ENCODE assay signal across 12 cellular contexts in the genomic region with DNA sequence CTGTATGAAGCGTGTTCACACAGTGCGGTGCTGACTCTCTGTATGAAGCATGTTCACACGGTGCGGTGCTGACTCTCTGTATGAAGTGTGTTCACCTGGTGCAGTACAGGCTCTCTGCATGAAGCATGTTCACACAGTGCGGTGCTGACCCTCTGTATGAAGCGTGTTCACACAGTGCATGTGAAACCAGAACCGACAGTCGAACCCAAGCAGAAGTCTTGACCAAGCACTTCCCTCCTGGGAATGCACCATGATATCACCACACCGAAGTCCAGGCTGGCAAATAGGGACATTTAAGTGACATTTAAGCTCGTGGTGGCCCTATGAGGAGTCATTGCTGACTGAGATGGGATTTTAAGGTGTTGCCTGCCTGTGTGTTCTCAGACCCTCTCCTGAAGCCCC. TPM values are rescaled to one million over a fixed set of nuclear protein-coding genes. Genes with fewer than 3 reads are reported as not detected.
DNase-seq lines count a peak whose midpoint lies in the region; ATAC-seq, FAIRE-seq and TF ChIP-seq lines count a peak whose summit lies in the region.
"Had no signal": no experiment of that assay in that cellular context is flagged by ENCODE, and none has a peak within 500 bp of the region (broad histone marks: within the 10 kb centered on the region; RNA-seq: fewer than 3 reads in every experiment).

No MANE protein-coding gene starts in this region.

- peaks cover 86% of the 10 kb centered on the region for H3K4me1 ChIP-seq in HepG2 (ENCODE audit: insufficient read depth, low read length)
- peaks cover 0 to 19% (median 0%) of the 10 kb centered on the region in 4 donors for H3K4me1 ChIP-seq in right lobe of liver
- peaks cover 14 to 32% (median 27%) of the 10 kb centered on the region in 4 donors for H3K4me1 ChIP-seq in esophagus muscularis mucosa
- peaks cover 19% of the 10 kb centered on the region for H3K4me1 ChIP-seq in thymus (ENCODE audit: control insufficient read depth, insufficient read depth, low read length)

- H3K27ac ChIP-seq in HepG2 (ENCODE audit: extremely low read length, insufficient read depth, low read length) (no peak overlapping the region), right lobe of liver (peak overlapping the region in 1 of 3 donors; percentile 43), esophagus muscularis mucosa (replicated peaks in 1 of 4) (peak overlapping the region in 1 of 4 donors; percentile 62), thymus (ENCODE audit: low read depth) (peak overlapping the region; percentile 46)

- peak overlapping the region; percentile 21 for H3K4me3 Mint-ChIP-seq in activated CD8-positive, alpha-beta T cell treated with anti-CD3 and anti-CD28 coated beads for 36 hours

- H3K4me3 ChIP-seq in HepG2 (replicated peaks in 1 of 3; ENCODE audit: insufficient read depth in 1 of 3, low read depth in 2 of 3, low read length in 3 of 3) = no peak overlapping the region
- no peak overlapping the region for H3K4me3 ChIP-seq in right lobe of liver
- H3K4me3 ChIP-seq in esophagus muscularis mucosa = no peak overlapping the region
- H3K4me3 ChIP-seq in thymus (ENCODE audit: low read length) = no peak overlapping the region
- no peak overlapping the region for H3K4me3 ChIP-seq in lower leg skin (ENCODE audit: low read depth, poor library complexity, severe bottlenecking)

- WGBS in HepG2 (ENCODE audit: low lambda C conversion rate) = 77% methylated on average over 9 of the region's 10 CpGs
- WGBS in right lobe of liver (ENCODE audit: insufficient coverage, low coverage, low lambda C conversion rate, missing lambda C conversion rate) = no CpG with 5 or more reads among the region's 10 CpGs
- WGBS in esophagus muscularis mucosa = 62% methylated on average over 7 of the region's 10 CpGs
- 87% methylated on average over 10 of the region's 10 CpGs for WGBS in thymus
- 80 to 95% methylated on average over 10 of the region's 10 CpGs for WGBS in lower leg skin, 2 donors

- H4K20me1 ChIP-seq in HepG2 (ENCODE audit: insufficient read depth, low read length) = no peaks in the 10 kb centered on the region

- H3K27me3 ChIP-seq in HepG2 (ENCODE audit: control insufficient read depth in 1 of 2, insufficient read depth in 2 of 2, low read length in 2 of 2) = no peaks in the 10 kb centered on the region
- no peaks in the 10 kb centered on the region for H3K27me3 ChIP-seq in right lobe of liver
- no peaks in the 10 kb centered on the region for H3K27me3 ChIP-seq in esophagus muscularis mucosa
- H3K27me3 ChIP-seq in thymus (ENCODE audit: control insufficient read depth, insufficient read depth) = no peaks in the 10 kb centered on the region

- no TSS peak for BruUV-seq in HepG2 (replicated peaks; lab: Mats Ljungman, UMichigan)

- H3K27ac Mint-ChIP-seq in activated CD8-positive, alpha-beta T cell treated with anti-CD3 and anti-CD28 coated beads for 36 hours = peak overlapping the region; percentile 100

- no peak overlapping the region for H3K4me2 ChIP-seq in HepG2 (ENCODE audit: low read depth, low read length)

- H3K27me3 Mint-ChIP-seq in activated CD8-positive, alpha-beta T cell treated with anti-CD3 and anti-CD28 coated beads for 36 hours = no peaks in the 10 kb centered on the region

- H3K36me3 Mint-ChIP-seq in activated CD8-positive, alpha-beta T cell treated with anti-CD3 and anti-CD28 coated beads for 36 hours (ENCODE audit: low read depth) = peaks cover 3% of the 10 kb centered on the region

- no peaks in the 10 kb centered on the region for H3K79me2 ChIP-seq in HepG2 (ENCODE audit: insufficient read depth, low read length)

- in situ Hi-C loops in HepG2 (cut with HindIII; ENCODE audit: extremely low pct_ligation_motif_present, low pct_unique_long_range_greater_than_20kb) = no loop called here

- TF ChIP-seq POLR2A in HepG2 (IDR thresholded peaks at IDR 0.05; ENCODE audit: insufficient read depth in 1 of 2, low read depth in 2 of 2, low read length in 2 of 2) (no peak), right lobe of liver (IDR thresholded peaks at IDR 0.05) (no peak), esophagus muscularis mucosa (IDR thresholded peaks at IDR 0.05; ENCODE audit: low read depth) (no peak), lower leg skin (IDR thresholded peaks at IDR 0.05) (no peak)

- CTCF ChIA-PET in HepG2 (lab: Yijun Ruan, JAX; ENCODE audit: low intra/inter-chr PET ratio, low total read pairs) = interaction anchor here (1.4 to 2.2 kb wide), 2 partner anchors 58 to 79 kb away, joined by 3 to 6 read pairs; no protein-coding TSS in a partner anchor
- CTCF ChIA-PET in activated CD8-positive, alpha-beta T cell treated with anti-CD3 and anti-CD28 coated beads for 36 hours (lab: Charles Lee) = interaction anchor here (1.2 to 1.3 kb wide), 2 partner anchors 16 to 90 kb away, joined by 3 read pairs; no protein-coding TSS in a partner anchor

- H3K9me3 ChIP-seq in HepG2 (ENCODE audit: low read length) = no peaks in the 10 kb centered on the region
- no peaks in the 10 kb centered on the region for H3K9me3 ChIP-seq in right lobe of liver
- H3K9me3 ChIP-seq in esophagus muscularis mucosa = no peaks in the 10 kb centered on the region
- H3K9me3 ChIP-seq in thymus (ENCODE audit: control insufficient read depth) = no peaks in the 10 kb centered on the region

- no peak for FAIRE-seq in HepG2 (lab: Jason Lieb, UNC)

- TF ChIP-seq EP300 in HepG2 (IDR thresholded peaks at IDR 0.05; ENCODE audit: low read depth in 2 of 2, low read length in 2 of 2) (no peak), HepG2 (CRISPR knock-in tag; IDR thresholded peaks at IDR 0.05; ENCODE audit: borderline replicate concordance) (no peak), esophagus muscularis mucosa (IDR thresholded peaks at IDR 0.05) (no peak)

- peaks cover 67% of the 10 kb centered on the region for H3K4me1 Mint-ChIP-seq in activated CD8-positive, alpha-beta T cell treated with anti-CD3 and anti-CD28 coated beads for 36 hours (ENCODE audit: low read depth)

- TF ChIP-seq CTCF in HepG2 (CRISPR knock-in tag; IDR thresholded peaks at IDR 0.05) = no peak
- TF ChIP-seq CTCF in right lobe of liver (IDR thresholded peaks at IDR 0.05) = no peak
- TF ChIP-seq CTCF in activated CD8-positive, alpha-beta T cell treated with anti-CD3 and anti-CD28 coated beads for 36 hours (IDR thresholded peaks at IDR 0.05) = no peak
- no peak for TF ChIP-seq CTCF in esophagus muscularis mucosa (IDR thresholded peaks at IDR 0.05)
- no peak for TF ChIP-seq CTCF in lower leg skin (IDR thresholded peaks at IDR 0.05)

- POLR2A ChIA-PET in HepG2 (lab: Yijun Ruan, JAX) = interaction anchor here (3.7 to 4.0 kb wide), 2 partner anchors 11 to 24 kb away, joined by 22 to 38 read pairs; partner anchors contain the start of gene SERPINB1
- POLR2A ChIA-PET in activated CD8-positive, alpha-beta T cell treated with anti-CD3 and anti-CD28 coated beads for 36 hours (lab: Charles Lee) = interaction anchor here (0.6 to 3.5 kb wide), 2 partner anchors 50 to 450 kb away, joined by 3 to 13 read pairs; partner anchors contain the start of gene SERPINB9

- DNase-seq in HepG2 (ENCODE audit: low spot score) = no peak
- DNase-seq in right lobe of liver = no peak
- DNase-seq in activated CD8-positive, alpha-beta T cell treated with anti-CD3 and anti-CD28 coated beads for 36 hours = peak; percentile 45
- DNase-seq in esophagus muscularis mucosa (ENCODE audit: extremely low spot score) = peak; percentile 62
- no peak for DNase-seq in lower leg skin (ENCODE audit: low spot score in 2 of 2)
- no peak for DNase-seq in NCI-H1436 treated with DMSO at 0.1 percent for 48 hours (lab: John Stamatoyannopoulos, UW)
- no peak for DNase-seq in cerebellar nuclear complex (lab: John Stamatoyannopoulos, UW)
- DNase-seq: GDM1, KG1, kidney glomerular epithelial cell, NCI-H1930 had no signal

- H3K9ac ChIP-seq in HepG2 (ENCODE audit: insufficient read depth, low read depth, low read length) = no peak overlapping the region

- H3K36me3 ChIP-seq in HepG2 (replicated peaks in 1 of 2; ENCODE audit: control insufficient read depth in 1 of 2, insufficient read depth in 2 of 2, low read length in 2 of 2) (no peaks in the 10 kb centered on the region), right lobe of liver (no peaks in the 10 kb centered on the region), esophagus muscularis mucosa (no peaks in the 10 kb centered on the region), thymus (ENCODE audit: control insufficient read depth, insufficient read depth) (no peaks in the 10 kb centered on the region)

- ATAC-seq in HepG2 (no peak), right lobe of liver (no peak)
- no peak for ATAC-seq in activated CD8-positive, alpha-beta T cell treated with anti-CD3 and anti-CD28 coated beads for 36 hours

- intact Hi-C loops in HepG2 (cut with micrococcal nuclease; ENCODE audit: unreplicated experiment) = no loop called here
- intact Hi-C loops in right lobe of liver (cut with DNase I) = no loop called here
- intact Hi-C loops in activated CD8-positive, alpha-beta T cell treated with anti-CD3 and anti-CD28 coated beads for 36 hours (cut with micrococcal nuclease) = no loop called here
- intact Hi-C loops in esophagus muscularis mucosa (cut with DNase I) = no loop called here
- intact Hi-C loops in lower leg skin (cut with DNase I; ENCODE audit: low total_unique reads) = loop anchor here (10.0 kb wide), 1 partner anchor 62 kb away; no protein-coding TSS in a partner anchor

- H2AFZ ChIP-seq in HepG2 (ENCODE audit: low read length) = no peak overlapping the region

- no peak for TF ChIP-seq RAD21 in HepG2 (CRISPR knock-in tag; IDR thresholded peaks at IDR 0.05)

- peaks cover 5% of the 10 kb centered on the region for H3K9me3 Mint-ChIP-seq in activated CD8-positive, alpha-beta T cell treated with anti-CD3 and anti-CD28 coated beads for 36 hours

RNA-seq across cellular contexts. Expression of gene SERPINB1, which starts 11.3 kb away (rescaled TPM):
- total RNA-seq in HepG2 (2016; rRNA removed; fragmentation: Illumina TruSeq; extraction: Trizol) = 41.4 and 60.1 TPM in 2 replicates
- 22.9 and 24.8 TPM in 2 replicates for total RNA-seq in HepG2 (2016; cell fraction: cytosol; rRNA removed; fragmentation: Illumina TruSeq; extraction: Trizol; ENCODE audit: low read depth)
- total RNA-seq in HepG2 (2016; cell fraction: insoluble cytoplasmic fraction; rRNA removed; fragmentation: Illumina TruSeq; extraction: Trizol) = 40.1 and 52.3 TPM in 2 replicates
- 38.4 and 42.1 TPM in 2 replicates for total RNA-seq in HepG2 (2016; cell fraction: membrane; rRNA removed; fragmentation: Illumina TruSeq; extraction: Trizol)
- total RNA-seq in HepG2 (2016; cell fraction: nucleus; rRNA removed; fragmentation: Illumina TruSeq; extraction: Trizol) = 23.4 and 26.0 TPM in 2 replicates
- polyA plus RNA-seq in HepG2 (2011; rRNA removed) = 48.7 and 60.5 TPM in 2 replicates
- 35.1 and 50.0 TPM in 2 replicates for polyA plus RNA-seq in HepG2 (2011; cell fraction: cytosol; rRNA removed)
- polyA plus RNA-seq in HepG2 (2011; cell fraction: nucleus; rRNA removed) = 16.6 and 20.7 TPM in 2 replicates
- polyA plus RNA-seq in HepG2 (2012) = 55.8 and 68.9 TPM in 2 replicates
- 37.2 and 40.1 TPM in 2 replicates for polyA plus RNA-seq in HepG2 (2016; cell fraction: cytosol; fragmentation: Illumina TruSeq; extraction: Trizol; ENCODE audit: low read depth)
- 67.5 and 71.1 TPM in 2 replicates for polyA plus RNA-seq in HepG2 (2016; cell fraction: insoluble cytoplasmic fraction; fragmentation: Illumina TruSeq; extraction: Trizol; ENCODE audit: low read depth)
- 42.6 and 44.3 TPM in 2 replicates for polyA plus RNA-seq in HepG2 (2016; cell fraction: membrane; fragmentation: Illumina TruSeq; extraction: Trizol; ENCODE audit: low read depth)
- polyA plus RNA-seq in HepG2 (2016; cell fraction: nucleus; fragmentation: Illumina TruSeq; extraction: Trizol; ENCODE audit: insufficient read depth, low read depth) = 39.9 and 41.4 TPM in 2 replicates
- polyA minus RNA-seq in HepG2 (2011; rRNA and poly(A)+ RNA removed; ENCODE audit: low replicate concordance) = 29.1 and 31.0 TPM in 2 replicates
- 46.4 and 51.7 TPM in 2 replicates for polyA minus RNA-seq in HepG2 (2011; cell fraction: cytosol; rRNA and poly(A)+ RNA removed)
- 32.6 and 44.3 TPM in 2 replicates for polyA minus RNA-seq in HepG2 (2011; cell fraction: nucleus; rRNA and poly(A)+ RNA removed)
- total RNA-seq in right lobe of liver = 10 to 100 TPM in 5 of 6 experiments, 1 to 10 TPM in 1; 7.2 to 44.6 (median 25.2) TPM
- 10 to 100 TPM; 55.8 to 60.0 TPM for total RNA-seq in activated CD8-positive, alpha-beta T cell treated with anti-CD3 and anti-CD28 coated beads for 36 hours
- total RNA-seq in esophagus muscularis mucosa = 100 to 1,000 TPM in 1 of 4 donors, 10 to 100 TPM in 3; 23.3 to 123 (median 29.9) TPM
- 120 TPM for polyA plus RNA-seq in thymus
- 10 to 100 TPM; 12.6 to 41.1 (median 17.6) TPM for total RNA-seq in lower leg skin

RNA-seq across cellular contexts. Expression of gene SERPINB9, which starts 50.2 kb away (rescaled TPM):
- total RNA-seq in HepG2 (2016; rRNA removed; fragmentation: Illumina TruSeq; extraction: Trizol) (7.2 and 9.8 TPM in 2 replicates), right lobe of liver (10 to 100 TPM in 1 of 6 experiments, 1 to 10 TPM in 5; 1.8 to 19.0 (median 4.6) TPM), esophagus muscularis mucosa (10 to 100 TPM in 1 of 4 donors, 1 to 10 TPM in 3; 5.4 to 17.7 (median 6.2) TPM), lower leg skin (1 to 10 TPM in 2 of 4 donors, under 1 TPM in 2; 0.42 to 3.9 (median 1.5) TPM)
- total RNA-seq in HepG2 (2016; cell fraction: cytosol; rRNA removed; fragmentation: Illumina TruSeq; extraction: Trizol; ENCODE audit: low read depth) = 0.61 and 0.71 TPM in 2 replicates
- total RNA-seq in HepG2 (2016; cell fraction: insoluble cytoplasmic fraction; rRNA removed; fragmentation: Illumina TruSeq; extraction: Trizol) = 7.0 and 8.5 TPM in 2 replicates
- total RNA-seq in HepG2 (2016; cell fraction: membrane; rRNA removed; fragmentation: Illumina TruSeq; extraction: Trizol) = 2.7 and 2.9 TPM in 2 replicates
- 2.9 and 4.3 TPM in 2 replicates for total RNA-seq in HepG2 (2016; cell fraction: nucleus; rRNA removed; fragmentation: Illumina TruSeq; extraction: Trizol)
- polyA plus RNA-seq in HepG2 (2011; rRNA removed) (32.5 and 36.7 TPM in 2 replicates), thymus (29.5 TPM)
- 23.5 and 30.7 TPM in 2 replicates for polyA plus RNA-seq in HepG2 (2011; cell fraction: cytosol; rRNA removed)
- polyA plus RNA-seq in HepG2 (2011; cell fraction: nucleus; rRNA removed) = 9.8 and 12.8 TPM in 2 replicates
- 6.6 and 9.0 TPM in 2 replicates for polyA plus RNA-seq in HepG2 (2012)
- polyA plus RNA-seq in HepG2 (2016; cell fraction: cytosol; fragmentation: Illumina TruSeq; extraction: Trizol; ENCODE audit: low read depth) = 0.33 and 0.35 TPM in 2 replicates
- 8.7 and 10.9 TPM in 2 replicates for polyA plus RNA-seq in HepG2 (2016; cell fraction: insoluble cytoplasmic fraction; fragmentation: Illumina TruSeq; extraction: Trizol; ENCODE audit: low read depth)
- polyA plus RNA-seq in HepG2 (2016; cell fraction: membrane; fragmentation: Illumina TruSeq; extraction: Trizol; ENCODE audit: low read depth) = 1.5 and 1.6 TPM in 2 replicates
- polyA plus RNA-seq in HepG2 (2016; cell fraction: nucleus; fragmentation: Illumina TruSeq; extraction: Trizol; ENCODE audit: insufficient read depth, low read depth) = 5.0 and 5.4 TPM in 2 replicates
- polyA minus RNA-seq in HepG2 (2011; rRNA and poly(A)+ RNA removed; ENCODE audit: low replicate concordance) = 0.21 and 49.0 TPM in 2 replicates
- polyA minus RNA-seq in HepG2 (2011; cell fraction: cytosol; rRNA and poly(A)+ RNA removed) = 29.2 and 32.6 TPM in 2 replicates
- 13.3 and 18.3 TPM in 2 replicates for polyA minus RNA-seq in HepG2 (2011; cell fraction: nucleus; rRNA and poly(A)+ RNA removed)
- 10 to 100 TPM; 65.7 to 70.3 TPM for total RNA-seq in activated CD8-positive, alpha-beta T cell treated with anti-CD3 and anti-CD28 coated beads for 36 hours

Comparison
In these comparisons a context has a peak if more than half of its experiments do, and no peak if none do; other contexts are left out.
1. DNase-seq: peak in activated CD8-positive, alpha-beta T cell treated with anti-CD3 and anti-CD28 coated beads for 36 hours (single experiment) and esophagus muscularis mucosa (single experiment); none in HepG2 (single experiment), right lobe of liver (0 of 3), lower leg skin (0 of 2), NCI-H1436 treated with DMSO at 0.1 percent for 48 hours (single experiment) and cerebellar nuclear complex (0 of 2).